Comparison of ENCODE assay signal across 9 cellular contexts in the genomic region with DNA sequence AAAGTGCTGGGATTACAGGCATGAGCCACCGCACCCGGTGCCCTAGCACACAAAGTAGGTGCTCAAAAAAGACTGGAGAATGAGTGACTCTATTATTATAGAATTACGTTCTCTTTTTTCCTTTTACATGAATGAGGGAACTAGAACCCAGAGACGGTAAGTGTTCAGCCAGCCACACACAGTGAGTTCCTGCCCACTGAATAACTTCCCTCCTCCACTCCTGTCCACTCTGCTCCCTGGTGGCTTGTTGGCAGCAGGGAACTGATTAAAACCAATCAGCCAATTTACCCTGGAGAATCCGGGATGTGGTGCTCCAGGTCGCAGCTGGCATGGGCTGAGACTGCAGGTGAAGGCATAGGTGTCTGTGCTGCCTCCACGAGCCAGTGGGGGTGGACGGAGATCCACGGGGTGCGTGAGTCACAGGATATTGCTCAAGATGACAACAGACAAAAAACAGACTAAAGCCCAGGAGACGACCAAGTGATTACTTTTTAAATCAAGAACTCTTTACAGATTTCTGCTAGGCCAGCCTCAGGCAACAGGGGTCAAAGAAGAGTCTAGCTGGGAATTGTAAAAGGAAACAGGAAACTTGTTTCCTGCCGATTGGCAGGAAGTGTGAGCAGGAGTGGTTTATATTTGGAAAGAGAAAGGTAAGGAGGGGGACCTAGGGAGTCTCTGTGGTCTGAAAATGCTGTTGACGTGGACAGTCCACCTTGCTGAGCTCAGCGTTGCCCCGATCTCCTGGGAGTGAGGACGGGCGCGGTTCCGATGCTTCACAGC.
DNase-seq lines count a peak whose midpoint lies in the region; ATAC-seq, FAIRE-seq and TF ChIP-seq lines count a peak whose summit lies in the region.
"Had no signal": no experiment of that assay in that cellular context is flagged by ENCODE, and none has a peak within 500 bp of the region (broad histone marks: within the 10 kb centered on the region; RNA-seq: fewer than 3 reads in every experiment).

No MANE protein-coding gene starts in this region.

- no peak overlapping the region for H3K56ac ChIP-seq in H1 (replicated peaks; ENCODE audit: insufficient read length, low read depth, low read length)

- H3K27ac Mint-ChIP-seq in CD4-positive, alpha-beta memory T cell, result no peak overlapping the region

- H2AK5ac ChIP-seq in H1 (ENCODE audit: low read depth, low read length), result no peak overlapping the region

- H2AFZ ChIP-seq in H1 (ENCODE audit: low read length), result no peak overlapping the region

- H3K9me3 Mint-ChIP-seq in CD4-positive, alpha-beta memory T cell, result peaks cover 0 to 4% (median 2%) of the 10 kb centered on the region in 8 donors

- H3K27ac ChIP-seq in BLaER1 (peak overlapping the region; percentile 54), H1 (ENCODE audit: low read depth, low read length) (no peak overlapping the region)
- no peak overlapping the region for H3K27ac ChIP-seq in CD4-positive, alpha-beta memory T cell (ENCODE audit: low read depth, low read length)

- H3K9me3 ChIP-seq in BLaER1, result no peaks in the 10 kb centered on the region
- H3K9me3 ChIP-seq in H1 (ENCODE audit: insufficient read depth in 2 of 2, low read depth in 1 of 2, low read length in 1 of 2), result no peaks in the 10 kb centered on the region
- no peaks in the 10 kb centered on the region for H3K9me3 ChIP-seq in CD4-positive, alpha-beta memory T cell (ENCODE audit: control insufficient read depth in 1 of 2, low read length in 2 of 2)

- H3K36me3 ChIP-seq in BLaER1, result no peaks in the 10 kb centered on the region
- no peaks in the 10 kb centered on the region; a peak in 1 of 8 replicates for H3K36me3 ChIP-seq in H1 (ENCODE audit: control insufficient read depth in 2 of 4, insufficient read depth in 4 of 4, low read length in 3 of 4)
- no peaks in the 10 kb centered on the region for H3K36me3 ChIP-seq in CD4-positive, alpha-beta memory T cell (ENCODE audit: insufficient read depth, low read length)

- H3K9ac ChIP-seq in BLaER1 (0 out of 2 replicates have a peak overlapping the region, but pooled peaks have one; percentile 45), H1 (replicated peaks in 1 of 4; ENCODE audit: extremely low read depth in 1 of 4, low read depth in 3 of 4, low read length in 3 of 4) (no peak overlapping the region)

- H3K4me1 Mint-ChIP-seq in CD4-positive, alpha-beta memory T cell, result peaks cover 0 to 4% (median 0%) of the 10 kb centered on the region in 4 donors

- H4K20me1 ChIP-seq in BLaER1, result no peaks in the 10 kb centered on the region
- H4K20me1 ChIP-seq in H1 (replicated peaks in 1 of 2; ENCODE audit: control insufficient read depth in 1 of 2, insufficient read depth in 2 of 2, low read length in 2 of 2), result no peaks in the 10 kb centered on the region

- H2BK12ac ChIP-seq in H1 (ENCODE audit: low read depth, low read length), result no peak overlapping the region; the same call in 1 of the 2 replicates

- H2BK20ac ChIP-seq in H1 (ENCODE audit: low read length), result no peak overlapping the region

- TF ChIP-seq RAD21 in H1 (IDR thresholded peaks at IDR 0.05 in 1 of 2, conservative IDR thresholded peaks at IDR 0.05 in 1 of 2; ENCODE audit: low read depth in 2 of 2, low read length in 2 of 2), result no peak

- no peaks in the 10 kb centered on the region for H3K79me2 ChIP-seq in H1 (ENCODE audit: control insufficient read depth in 1 of 2, insufficient read depth in 2 of 2, low read length in 2 of 2)

- no peak overlapping the region for H4K5ac ChIP-seq in H1 (ENCODE audit: insufficient read length, low read depth, low read length)

- H3K4me2 ChIP-seq in BLaER1, result peak overlapping the region; percentile 71
- no peak overlapping the region for H3K4me2 ChIP-seq in H1 (ENCODE audit: insufficient read depth in 1 of 2, low read depth in 2 of 2, low read length in 2 of 2)

- no peak for TF ChIP-seq EP300 in H1 (IDR thresholded peaks at IDR 0.05; ENCODE audit: borderline replicate concordance in 1 of 2, low read depth in 2 of 2, low read length in 2 of 2)

- no peaks in the 10 kb centered on the region for H3K23me2 ChIP-seq in H1 (ENCODE audit: low read depth, low read length)

- intact Hi-C loops in CD4-positive, alpha-beta memory T cell (cut with micrococcal nuclease), result no loop called here

- H3K18ac ChIP-seq in H1 (ENCODE audit: extremely low read depth, low read length), result no peak overlapping the region; the same call in 1 of the 2 replicates

- no peak overlapping the region for H2BK120ac ChIP-seq in H1 (replicated peaks; ENCODE audit: low read depth, low read length)

- peak overlapping the region; percentile 45; the same call in 1 of the 2 replicates for H4K8ac ChIP-seq in H1 (ENCODE audit: extremely low read depth, insufficient read depth, low read length)

- H3K23ac ChIP-seq in H1 (ENCODE audit: insufficient read length), result no peak overlapping the region

- 0 out of 2 replicates have a peak overlapping the region, but pooled peaks have one; percentile 7 for H2BK5ac ChIP-seq in H1 (ENCODE audit: low read depth, low read length)

- CTCF ChIA-PET in H1 (lab: Charles Lee; ENCODE audit: partially characterized antibody), result interaction anchor here (0.8 to 1.9 kb wide), 10 partner anchors 15 to 110 kb away, joined by 3 to 5 read pairs (median 3); no protein-coding TSS in a partner anchor
- CTCF ChIA-PET in CD4-positive, alpha-beta memory T cell (lab: Charles Lee; ENCODE audit: partially characterized antibody), result interaction anchor here (0.6 to 1.2 kb wide), 3 partner anchors 9 to 1745 kb away, joined by 3 to 5 read pairs (median 5); no protein-coding TSS in a partner anchor

- POLR2A ChIA-PET in H1 (lab: Charles Lee; ENCODE audit: partially characterized antibody), result no interaction called here
- POLR2A ChIA-PET in CD4-positive, alpha-beta memory T cell (lab: Charles Lee; ENCODE audit: partially characterized antibody), result no interaction called here

- peaks cover 0 to 1% of the 10 kb centered on the region in 2 donors for H3K27me3 Mint-ChIP-seq in CD4-positive, alpha-beta memory T cell

- H3K79me1 ChIP-seq in H1 (ENCODE audit: low read depth, low read length), result no peaks in the 10 kb centered on the region

- peak overlapping the region; percentile 20 for H3K4ac ChIP-seq in H1 (replicated peaks; ENCODE audit: insufficient read length, low read depth, low read length)

- WGBS in H1 (ENCODE audit: extremely low coverage in 1 of 2, insufficient coverage in 1 of 2, insufficient read length in 1 of 2, insufficient replicate concordance in 2 of 2, low coverage in 1 of 2, low lambda C conversion rate in 2 of 2, missing lambda C conversion rate in 1 of 2), 2 experiments, result 82% methylated on average over 19 of the region's 19 CpGs; no CpG with 5 or more reads in 1 of the 2 experiments

- ATAC-seq in GM18867 (IDR thresholded peaks at IDR 0.05; ENCODE audit: unreplicated experiment), result no peak
- ATAC-seq in HG03457 (IDR thresholded peaks at IDR 0.05; ENCODE audit: unreplicated experiment), result no peak

- H3K14ac ChIP-seq in H1 (ENCODE audit: insufficient read length), result no peak overlapping the region

- FAIRE-seq in H1 (lab: Jason Lieb, UNC), result no peak
- FAIRE-seq: GM18507 had no signal

- H3K4me3 ChIP-seq in BLaER1 (no peak overlapping the region), H1 (ENCODE audit: extremely low read depth in 1 of 4, insufficient read depth in 2 of 4, low read depth in 3 of 4, low read length in 4 of 4) (no peak overlapping the region)
- H3K4me3 ChIP-seq in CD4-positive, alpha-beta memory T cell (ENCODE audit: low read length in 2 of 2), result no peak overlapping the region

- no peak overlapping the region for H2BK15ac ChIP-seq in H1 (ENCODE audit: low read length)

- DNase-seq in MV-4-11 (lab: John Stamatoyannopoulos, UW) (peak; percentile 73), H1 (ENCODE audit: low read depth in 1 of 2, low spot score in 2 of 2) (no peak), mucosa of gallbladder (ENCODE audit: low spot score) (peak; percentile 47), DMS79 (lab: John Stamatoyannopoulos, UW) (no peak)
- DNase-seq in CD4-positive, alpha-beta memory T cell, result no peak

- H3K27me3 ChIP-seq in BLaER1, result no peaks in the 10 kb centered on the region
- H3K27me3 ChIP-seq in H1 (replicated peaks in 1 of 4; ENCODE audit: control insufficient read depth in 3 of 4, extremely low read depth in 1 of 4, insufficient read depth in 3 of 4, low read length in 3 of 4), result 0 out of 7 replicates have a peak, but pooled peaks cover 0 to 1% (median 0%) of the 10 kb centered on the region in 4 experiments
- H3K27me3 ChIP-seq in CD4-positive, alpha-beta memory T cell (ENCODE audit: insufficient read depth, low read length), result no peaks in the 10 kb centered on the region

- no peak for TF ChIP-seq CTCF in H1 (IDR thresholded peaks at IDR 0.05; ENCODE audit: control extremely low read depth in 1 of 3, insufficient read depth in 1 of 3, low read depth in 1 of 3, low read length in 3 of 3)

- H3K4me3 Mint-ChIP-seq in CD4-positive, alpha-beta memory T cell, result no peak overlapping the region

- H4K91ac ChIP-seq in H1 (replicated peaks; ENCODE audit: insufficient read length, low read length), result peak overlapping the region; percentile 62

- TF ChIP-seq POLR2A in H1 (IDR thresholded peaks at IDR 0.05; ENCODE audit: control extremely low read depth in 1 of 2, low read depth in 2 of 2, low read length in 2 of 2), result no peak

- H3K4me1 ChIP-seq in BLaER1, result peaks cover 52% of the 10 kb centered on the region
- no peaks in the 10 kb centered on the region; a peak in 2 of 7 replicates for H3K4me1 ChIP-seq in H1 (replicated peaks in 1 of 4; ENCODE audit: control insufficient read depth in 3 of 4, insufficient read depth in 4 of 4, low read length in 3 of 4)
- no peaks in the 10 kb centered on the region for H3K4me1 ChIP-seq in CD4-positive, alpha-beta memory T cell (ENCODE audit: insufficient read depth, low read length)

- no peaks in the 10 kb centered on the region for H3K36me3 Mint-ChIP-seq in CD4-positive, alpha-beta memory T cell

TF ChIP-seq in H1, 55 proteins besides CTCF, POLR2A, EP300 and RAD21 (continues in another document):
- TF ChIP-seq, protein P1, sequence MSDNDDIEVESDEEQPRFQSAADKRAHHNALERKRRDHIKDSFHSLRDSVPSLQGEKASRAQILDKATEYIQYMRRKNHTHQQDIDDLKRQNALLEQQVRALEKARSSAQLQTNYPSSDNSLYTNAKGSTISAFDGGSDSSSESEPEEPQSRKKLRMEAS (IDR thresholded peaks at IDR 0.05), result no peak
- TF ChIP-seq EGR1 (IDR thresholded peaks at IDR 0.05; ENCODE audit: borderline replicate concordance, low read depth, low read length) (no peak), BCL11A (IDR thresholded peaks at IDR 0.05; ENCODE audit: low read depth in 2 of 2, low read length in 2 of 2) (no peak), TAF7 (optimal IDR thresholded peaks at IDR 0.05; ENCODE audit: borderline replicate concordance, low read depth, low read length) (no peak), PHF8 (conservative IDR thresholded peaks at IDR 0.05; ENCODE audit: low read depth, low read length) (no peak), ZNF274 (IDR thresholded peaks at IDR 0.05; ENCODE audit: borderline replicate concordance, extremely low read depth, low read length) (no peak), SUZ12 (IDR thresholded peaks at IDR 0.05; ENCODE audit: low read length) (no peak)

Comparison
In these comparisons a context has a peak if more than half of its experiments do, and no peak if none do; other contexts are left out.
1. DNase-seq: peak in MV-4-11 (single experiment) and mucosa of gallbladder (single experiment); none in H1 (0 of 2), CD4-positive, alpha-beta memory T cell (0 of 5) and DMS79 (single experiment).